ENCODE assay signal across 8 cellular contexts in the genomic region with DNA sequence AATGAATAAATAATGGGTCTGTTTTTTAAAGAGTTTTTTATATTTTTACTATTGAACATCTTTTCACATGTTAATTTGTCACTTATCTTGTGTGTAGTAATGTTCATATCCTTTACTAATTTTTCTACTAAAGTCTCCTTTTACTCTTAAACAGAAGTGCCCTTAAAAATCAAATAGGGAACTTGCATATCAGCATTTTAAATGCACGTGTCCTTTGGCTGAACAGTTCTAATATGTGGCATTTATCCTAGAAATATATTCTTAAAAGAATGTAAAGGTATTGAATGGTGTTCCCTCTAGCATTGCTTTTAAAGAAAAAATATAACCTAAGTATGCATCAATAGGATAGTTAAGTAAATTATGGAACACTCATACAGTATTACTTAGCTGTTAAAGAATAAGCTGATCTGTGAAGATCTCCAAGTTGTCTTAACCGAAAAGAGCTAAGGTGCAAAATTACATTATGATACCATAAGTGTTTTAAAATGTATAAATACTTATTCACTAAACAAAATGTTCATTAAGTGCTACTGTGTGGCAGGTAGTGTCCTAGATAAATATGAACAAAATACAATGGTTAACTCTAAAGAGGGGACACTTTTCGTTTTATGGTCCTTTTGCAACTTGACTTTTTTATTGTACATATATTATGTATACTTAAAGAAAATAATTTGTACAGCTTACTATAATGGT. TPM values are rescaled to one million over a fixed set of nuclear protein-coding genes. Genes with fewer than 3 reads are reported as not detected.
A peak's percentile ranks its signal among the peaks of the same experiment; 100 is the strongest.
DNase-seq lines count a peak whose midpoint lies in the region; ATAC-seq and TF ChIP-seq lines count a peak whose summit lies in the region.

No MANE protein-coding gene starts in this region.

- CTCF ChIA-PET in activated naive CD4-positive, alpha-beta T cell treated with anti-CD3 and anti-CD28 coated beads for 36 hours (lab: Charles Lee), result interaction anchor here (0.9 to 1.0 kb wide), 2 partner anchors 21 to 378 kb away, joined by 3 to 4 read pairs; no protein-coding TSS in a partner anchor

- TF ChIP-seq RAD21 in liver (IDR thresholded peaks at IDR 0.05), result no peak

- H3K27ac ChIP-seq in liver (ENCODE audit: low read depth in 1 of 2, low read length in 2 of 2) (no peak overlapping the region), tibial artery (peak overlapping the region; percentile 59 to 74)

- H3K4me3 ChIP-seq in liver (ENCODE audit: low read depth in 1 of 3, low read length in 3 of 3), result peak overlapping the region in 2 of 3 donors; percentile 31 to 60
- peak overlapping the region; percentile 64 to 72 for H3K4me3 ChIP-seq in tibial artery

- ATAC-seq in activated T-cell treated with anti-CD3 and anti-CD28 coated beads, Interleukin-2, amount 50 U/mL, for 4 hours, result no peak
- ATAC-seq in activated naive CD8-positive, alpha-beta T cell treated with anti-CD3 and anti-CD28 coated beads, Interleukin-2, amount 50 U/mL, for 24 hours, result no peak

- H3K36me3 Mint-ChIP-seq in activated T-cell treated with anti-CD3 and anti-CD28 coated beads, Interleukin-2, amount 50 U/mL, for 4 hours (ENCODE audit: insufficient read depth), result peaks cover 14% of the 10 kb centered on the region
- peaks cover 16% of the 10 kb centered on the region for H3K36me3 Mint-ChIP-seq in activated naive CD8-positive, alpha-beta T cell treated with anti-CD3 and anti-CD28 coated beads, Interleukin-2, amount 50 U/mL, for 24 hours (ENCODE audit: low read depth)
- peaks cover 22% of the 10 kb centered on the region for H3K36me3 Mint-ChIP-seq in activated naive CD4-positive, alpha-beta T cell treated with anti-CD3 and anti-CD28 coated beads for 36 hours (ENCODE audit: low read depth)

- H3K4me1 ChIP-seq in liver (ENCODE audit: control insufficient read depth in 4 of 4, insufficient read depth in 4 of 4, low read length in 3 of 4) (peaks cover 0 to 8% (median 3%) of the 10 kb centered on the region in 4 donors), tibial artery (peaks cover 0 to 11% (median 3%) of the 10 kb centered on the region in 4 donors)

- no peak for DNase-seq in activated T-cell treated with anti-CD3 and anti-CD28 coated beads, Interleukin-2, amount 50 U/mL, for 4 hours
- DNase-seq in activated T-cell treated with anti-CD3 and anti-CD28 coated beads, Interleukin-2, amount 50 U/mL, for 1 hour, result no peak
- DNase-seq in activated naive CD8-positive, alpha-beta T cell treated with anti-CD3 and anti-CD28 coated beads, Interleukin-2, amount 50 U/mL, for 24 hours, result no peak
- DNase-seq in tibial artery (no peak), kidney glomerular epithelial cell (lab: John Stamatoyannopoulos, UW) (no peak), hepatic stellate cell (ENCODE audit: low spot score) (no peak)
- no peak for DNase-seq in activated naive CD4-positive, alpha-beta T cell treated with anti-CD3 and anti-CD28 coated beads for 36 hours

- no peaks in the 10 kb centered on the region for H3K9me3 Mint-ChIP-seq in activated T-cell treated with anti-CD3 and anti-CD28 coated beads, Interleukin-2, amount 50 U/mL, for 4 hours
- H3K9me3 Mint-ChIP-seq in activated naive CD8-positive, alpha-beta T cell treated with anti-CD3 and anti-CD28 coated beads, Interleukin-2, amount 50 U/mL, for 24 hours, result peaks cover 3% of the 10 kb centered on the region
- peaks cover 19% of the 10 kb centered on the region for H3K9me3 Mint-ChIP-seq in activated naive CD4-positive, alpha-beta T cell treated with anti-CD3 and anti-CD28 coated beads for 36 hours

- H3K27me3 Mint-ChIP-seq in activated T-cell treated with anti-CD3 and anti-CD28 coated beads, Interleukin-2, amount 50 U/mL, for 4 hours (ENCODE audit: low read depth), result peaks cover 21% of the 10 kb centered on the region
- peaks cover 13% of the 10 kb centered on the region for H3K27me3 Mint-ChIP-seq in activated naive CD8-positive, alpha-beta T cell treated with anti-CD3 and anti-CD28 coated beads, Interleukin-2, amount 50 U/mL, for 24 hours
- peaks cover 25% of the 10 kb centered on the region for H3K27me3 Mint-ChIP-seq in activated naive CD4-positive, alpha-beta T cell treated with anti-CD3 and anti-CD28 coated beads for 36 hours (ENCODE audit: low read depth)

- H3K4me3 Mint-ChIP-seq in activated T-cell treated with anti-CD3 and anti-CD28 coated beads, Interleukin-2, amount 50 U/mL, for 4 hours, result peak overlapping the region; percentile 77
- peak overlapping the region; percentile 82 for H3K4me3 Mint-ChIP-seq in activated naive CD8-positive, alpha-beta T cell treated with anti-CD3 and anti-CD28 coated beads, Interleukin-2, amount 50 U/mL, for 24 hours
- no peak overlapping the region for H3K4me3 Mint-ChIP-seq in activated naive CD4-positive, alpha-beta T cell treated with anti-CD3 and anti-CD28 coated beads for 36 hours

- WGBS in liver, result 45% methylated on average over 3 of the region's 3 CpGs

- intact Hi-C loops in tibial artery (cut with DNase I; ENCODE audit: low total_unique reads), result no loop called here
- intact Hi-C loops in activated naive CD4-positive, alpha-beta T cell treated with anti-CD3 and anti-CD28 coated beads for 36 hours (cut with micrococcal nuclease), result loop anchor here (5.0 kb wide), 1 partner anchor 117 kb away; a partner anchor contains a TSS

- H3K9me3 ChIP-seq in liver (ENCODE audit: control insufficient read depth in 4 of 4, low read length in 3 of 4) (peaks cover 0 to 8% (median 2%) of the 10 kb centered on the region in 4 donors), tibial artery (no peaks in the 10 kb centered on the region)

- peaks cover 5% of the 10 kb centered on the region for H3K4me1 Mint-ChIP-seq in activated T-cell treated with anti-CD3 and anti-CD28 coated beads, Interleukin-2, amount 50 U/mL, for 4 hours (ENCODE audit: low read depth)
- peaks cover 13% of the 10 kb centered on the region for H3K4me1 Mint-ChIP-seq in activated naive CD8-positive, alpha-beta T cell treated with anti-CD3 and anti-CD28 coated beads, Interleukin-2, amount 50 U/mL, for 24 hours
- peaks cover 10% of the 10 kb centered on the region for H3K4me1 Mint-ChIP-seq in activated naive CD4-positive, alpha-beta T cell treated with anti-CD3 and anti-CD28 coated beads for 36 hours (ENCODE audit: low read depth)

- H3K27ac Mint-ChIP-seq in activated naive CD8-positive, alpha-beta T cell treated with anti-CD3 and anti-CD28 coated beads, Interleukin-2, amount 50 U/mL, for 24 hours, result no peak overlapping the region
- H3K27ac Mint-ChIP-seq in activated naive CD4-positive, alpha-beta T cell treated with anti-CD3 and anti-CD28 coated beads for 36 hours, result no peak overlapping the region

- H3K27me3 ChIP-seq in liver (ENCODE audit: control insufficient read depth in 4 of 4, insufficient read depth in 4 of 4, low read length in 3 of 4) (no peaks in the 10 kb centered on the region), tibial artery (no peaks in the 10 kb centered on the region)

- H3K9ac ChIP-seq in liver (ENCODE audit: low read depth in 1 of 2, low read length in 2 of 2), result no peak overlapping the region

- H3K36me3 ChIP-seq in liver (ENCODE audit: control insufficient read depth in 4 of 4, insufficient read depth in 3 of 4, low read depth in 1 of 4, low read length in 3 of 4) (peaks cover 3 to 16% (median 10%) of the 10 kb centered on the region in 4 donors), tibial artery (peaks cover 35 to 38% (median 37%) of the 10 kb centered on the region in 3 donors)

- TF ChIP-seq CTCF in liver (IDR thresholded peaks at IDR 0.05; ENCODE audit: low read depth, low read length, missing input control) (no peak), tibial artery (IDR thresholded peaks at IDR 0.05) (no peak)

TF ChIP-seq in liver, 16 proteins besides CTCF, POLR2A, EP300 and RAD21 (continues in another document):
- TF ChIP-seq JUND (IDR thresholded peaks at IDR 0.05), result no peak
- TF ChIP-seq YY1 (IDR thresholded peaks at IDR 0.05), result no peak
- TF ChIP-seq NR2F2 (IDR thresholded peaks at IDR 0.05), result no peak
- TF ChIP-seq, protein P1, sequence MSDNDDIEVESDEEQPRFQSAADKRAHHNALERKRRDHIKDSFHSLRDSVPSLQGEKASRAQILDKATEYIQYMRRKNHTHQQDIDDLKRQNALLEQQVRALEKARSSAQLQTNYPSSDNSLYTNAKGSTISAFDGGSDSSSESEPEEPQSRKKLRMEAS (IDR thresholded peaks at IDR 0.05), result no peak
- no peak for TF ChIP-seq TAF1 (conservative IDR thresholded peaks at IDR 0.05)

RNA-seq across cellular contexts. Expression of a gene that starts 0.6 kb away (rescaled TPM):
- 1 to 10 TPM; 1.7 to 2.7 (median 2.3) TPM for total RNA-seq in activated T-cell treated with anti-CD3 and anti-CD28 coated beads, Interleukin-2, amount 50 U/mL, for 4 hours
- total RNA-seq in liver, result 1 to 10 TPM; 1.0 to 3.7 TPM
- under 1 TPM; 0.74 to 0.93 TPM for polyA plus RNA-seq in liver
- total RNA-seq in activated naive CD4-positive, alpha-beta T cell treated with anti-CD3 and anti-CD28 coated beads for 36 hours, result under 1 TPM; 0.64 to 0.69 TPM

RNA-seq across cellular contexts. Expression of a gene that starts 13.8 kb away (rescaled TPM):
- 1 to 10 TPM; 5.5 to 6.7 (median 6.5) TPM for total RNA-seq in activated T-cell treated with anti-CD3 and anti-CD28 coated beads, Interleukin-2, amount 50 U/mL, for 4 hours
- 1 to 10 TPM; 7.9 to 9.7 TPM for total RNA-seq in liver
- 1 to 10 TPM; 2.8 to 4.3 TPM for polyA plus RNA-seq in liver
- 1 to 10 TPM; 2.7 to 3.8 TPM for total RNA-seq in activated naive CD4-positive, alpha-beta T cell treated with anti-CD3 and anti-CD28 coated beads for 36 hours

RNA-seq across cellular contexts. Expression of a gene that starts 21.6 kb away (rescaled TPM):
- under 1 TPM; 0.16 to 0.35 (median 0.32) TPM for total RNA-seq in activated T-cell treated with anti-CD3 and anti-CD28 coated beads, Interleukin-2, amount 50 U/mL, for 4 hours
- total RNA-seq in liver, result under 1 TPM; 0.56 to 0.59 TPM
- polyA plus RNA-seq in liver, result under 1 TPM; 0.22 to 0.61 TPM
- total RNA-seq in activated naive CD4-positive, alpha-beta T cell treated with anti-CD3 and anti-CD28 coated beads for 36 hours, result under 1 TPM in 1 of 2 experiments, not detected in 1; 0.12 TPM

RNA-seq across cellular contexts. Expression of a gene that starts 28.7 kb away (rescaled TPM):
- total RNA-seq in activated T-cell treated with anti-CD3 and anti-CD28 coated beads, Interleukin-2, amount 50 U/mL, for 4 hours, result 1 to 10 TPM; 3.4 to 4.2 (median 3.8) TPM
- 1 to 10 TPM; 3.3 to 4.7 TPM for total RNA-seq in liver
- 1 to 10 TPM; 1.4 to 1.8 TPM for polyA plus RNA-seq in liver
- 1 to 10 TPM; 3.5 TPM for total RNA-seq in activated naive CD4-positive, alpha-beta T cell treated with anti-CD3 and anti-CD28 coated beads for 36 hours

RNA-seq across cellular contexts. Expression of a gene that starts 55.2 kb away (rescaled TPM):
- total RNA-seq in activated T-cell treated with anti-CD3 and anti-CD28 coated beads, Interleukin-2, amount 50 U/mL, for 4 hours, result 1 to 10 TPM in 1 of 3 donors, under 1 TPM in 2; 0.76 to 1.5 (median 0.83) TPM
- total RNA-seq in liver, result 10 to 100 TPM in 1 of 2 donors, 1 to 10 TPM in 1; 3.9 to 10.2 TPM
- 1 to 10 TPM; 3.3 to 3.4 TPM for polyA plus RNA-seq in liver
- total RNA-seq in activated naive CD4-positive, alpha-beta T cell treated with anti-CD3 and anti-CD28 coated beads for 36 hours, result under 1 TPM; 0.62 to 0.89 TPM

Comparison
In these comparisons a context has a peak if more than half of its experiments do, and no peak if none do; other contexts are left out.
1. H3K27ac ChIP-seq: peak in tibial artery (2 of 2); none in liver (0 of 2).